In the genomic region with DNA sequence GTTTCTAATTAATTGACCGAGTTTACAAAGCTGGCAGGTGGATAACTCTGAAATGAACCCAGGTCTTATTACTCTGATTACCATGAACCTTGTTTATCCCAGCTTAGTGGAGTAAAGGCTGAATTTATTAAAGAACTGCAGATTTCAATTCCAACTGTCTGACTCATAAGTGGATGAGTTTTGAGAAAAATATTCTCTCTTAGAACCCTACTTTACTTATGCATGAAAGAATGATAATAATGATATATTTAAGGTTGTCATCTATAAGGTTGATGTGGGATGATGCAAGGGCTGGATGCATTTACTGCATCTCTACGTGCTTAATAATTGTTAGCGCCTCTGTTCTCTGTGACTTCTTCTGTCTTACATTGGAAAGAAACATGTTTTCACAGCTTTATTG, we compare ENCODE assay signal across 17 cellular contexts.
"Had no signal": no experiment of that assay in that cellular context is flagged by ENCODE, and none has a peak within 500 bp of the region (broad histone marks: within the 10 kb centered on the region; RNA-seq: fewer than 3 reads in every experiment).

No MANE protein-coding gene starts in this region.

- H3K9me3 ChIP-seq: breast epithelium, upper lobe of left lung had no signal

- H3K36me3 ChIP-seq: breast epithelium, esophagus squamous epithelium, spleen, upper lobe of left lung had no signal

- H3K27ac ChIP-seq: breast epithelium, coronary artery, esophagus squamous epithelium, spleen, upper lobe of left lung had no signal

- H3K4me3 ChIP-seq: breast epithelium, coronary artery, esophagus squamous epithelium, spleen, upper lobe of left lung had no signal

- DNase-seq: activated gamma-delta T cell treated with Interleukin-2 at 50 U/mL for 16 hours; activated T-cell treated with anti-CD3 and anti-CD28 coated beads, Interleukin-2, amount 50 U/mL, for 1 hour; aorta; endodermal cell; esophagus squamous epithelium; foreskin melanocyte; glutamatergic neuron; hippocampal formation; left ventricle myocardium superior; mammary epithelial cell; spleen; stimulated activated CD4-positive, alpha-beta T cell treated with anti-CD3 and anti-CD28 coated beads, Interleukin-4, amount 100 ng/mL, for 1 hour; stimulated activated naive CD4-positive, alpha-beta T cell; T-helper 9 cell; upper lobe of left lung had no signal

- H3K27me3 ChIP-seq: breast epithelium, esophagus squamous epithelium, spleen, upper lobe of left lung had no signal

- H3K4me1 ChIP-seq: breast epithelium, esophagus squamous epithelium, spleen, upper lobe of left lung had no signal
